8 cellular contexts compared by ENCODE assay signal in the genomic region with DNA sequence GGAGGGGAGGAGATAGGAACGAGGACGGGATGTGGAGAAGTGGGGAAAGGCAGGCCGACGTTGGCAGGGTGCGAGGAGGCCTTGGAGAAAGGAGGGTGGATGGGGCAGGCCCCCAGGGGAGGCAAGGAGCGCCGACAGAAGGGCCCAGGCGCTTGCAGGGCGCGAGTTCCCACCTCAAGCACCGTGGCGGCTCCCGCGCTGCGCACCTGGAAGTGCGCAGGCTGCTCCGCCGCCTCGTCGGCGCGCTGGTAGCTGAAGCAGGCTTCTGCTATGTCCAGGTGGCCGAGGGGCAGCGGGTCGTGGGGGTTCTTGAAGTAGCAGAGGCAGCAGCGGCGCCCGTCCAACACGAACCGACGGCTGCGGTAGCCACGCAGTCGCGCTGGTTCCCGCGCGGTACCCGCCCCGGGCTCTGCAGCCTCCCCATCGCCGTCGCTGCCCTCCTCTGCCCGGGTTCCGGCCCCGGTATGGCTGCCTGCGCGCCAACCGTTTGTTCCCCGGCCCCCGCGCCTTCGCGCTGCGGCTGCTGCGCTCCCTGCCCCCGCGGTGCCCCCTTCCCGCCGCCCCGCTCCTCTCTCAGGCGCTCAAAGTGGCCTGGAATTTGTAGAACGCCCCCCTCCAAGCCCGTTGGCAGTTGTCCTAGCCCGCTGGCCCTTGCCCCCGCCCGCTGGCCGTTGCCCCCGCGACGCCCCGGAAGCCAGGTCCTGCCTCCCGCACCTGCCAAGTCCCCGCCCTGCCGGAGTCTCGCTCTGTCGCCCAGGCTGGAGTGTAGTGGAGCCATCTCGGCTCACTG. TPM values are rescaled to one million over a fixed set of nuclear protein-coding genes. Genes with fewer than 3 reads are reported as not detected.
DNase-seq lines count a peak whose midpoint lies in the region; ATAC-seq and TF ChIP-seq lines count a peak whose summit lies in the region.

No MANE protein-coding gene starts in this region.

- H3K9me3 Mint-ChIP-seq in IgD-negative memory B cell: no peaks in the 10 kb centered on the region
- H3K9me3 Mint-ChIP-seq in activated naive CD4-positive, alpha-beta T cell treated with anti-CD3 and anti-CD28 coated beads, Interleukin-2, amount 10 ng/mL, durations not matched to agents 7 days and 5 days: no peaks in the 10 kb centered on the region

- H3K36me3 ChIP-seq in SJSA1 (no peaks in the 10 kb centered on the region), left ventricle myocardium inferior (no peaks in the 10 kb centered on the region)

- H3K4me1 Mint-ChIP-seq in IgD-negative memory B cell: peaks cover 6 to 27% (median 19%) of the 10 kb centered on the region in 3 donors
- H3K4me1 Mint-ChIP-seq in activated naive CD4-positive, alpha-beta T cell treated with anti-CD3 and anti-CD28 coated beads, Interleukin-2, amount 10 ng/mL, durations not matched to agents 7 days and 5 days: peaks cover 42% of the 10 kb centered on the region

- CTCF ChIA-PET in activated naive CD4-positive, alpha-beta T cell treated with anti-CD3 and anti-CD28 coated beads, Interleukin-2, amount 10 ng/mL, durations not matched to agents 7 days and 5 days (lab: Charles Lee): no interaction called here

- intact Hi-C loops in left ventricle myocardium inferior (cut with micrococcal nuclease): no loop called here

- H3K27ac ChIP-seq in SJSA1: no peak overlapping the region
- peak overlapping the region; percentile 83 for H3K27ac ChIP-seq in left ventricle myocardium inferior (replicated peaks)

- peak; percentile 78 for ATAC-seq in GM21619 (IDR thresholded peaks at IDR 0.05; ENCODE audit: unreplicated experiment)

- peak overlapping the region; percentile 62 to 98 (median 93) for H3K27ac Mint-ChIP-seq in IgD-negative memory B cell
- H3K27ac Mint-ChIP-seq in activated naive CD4-positive, alpha-beta T cell treated with anti-CD3 and anti-CD28 coated beads, Interleukin-2, amount 10 ng/mL, durations not matched to agents 7 days and 5 days: peak overlapping the region; percentile 100

- no peaks in the 10 kb centered on the region for H3K27me3 ChIP-seq in SJSA1 (replicated peaks)
- H3K27me3 ChIP-seq in left ventricle myocardium inferior (ENCODE audit: low read depth): no peaks in the 10 kb centered on the region

- H3K4me3 ChIP-seq in SJSA1 (peak overlapping the region; percentile 55), left ventricle myocardium inferior (peak overlapping the region; percentile 93), retinal pigment epithelial cell (ENCODE audit: low read length) (peak overlapping the region; percentile 98)

- peak overlapping the region; percentile 89 to 98 (median 95) for H3K4me3 Mint-ChIP-seq in IgD-negative memory B cell
- H3K4me3 Mint-ChIP-seq in activated naive CD4-positive, alpha-beta T cell treated with anti-CD3 and anti-CD28 coated beads, Interleukin-2, amount 10 ng/mL, durations not matched to agents 7 days and 5 days: peak overlapping the region; percentile 87

- peak; percentile 73 for DNase-seq in Daoy (ENCODE audit: low read depth)
- peak; percentile 8 to 62 for DNase-seq in SJSA1 (ENCODE audit: low read depth in 1 of 2, low spot score in 2 of 2)
- DNase-seq in activated naive CD4-positive, alpha-beta T cell treated with anti-CD3 and anti-CD28 coated beads, Interleukin-2, amount 10 ng/mL, durations not matched to agents 7 days and 5 days: peak; percentile 90
- DNase-seq in left ventricle myocardium inferior: peak; percentile 66
- no peak for DNase-seq in retinal pigment epithelial cell (ENCODE audit: low read depth)
- DNase-seq in foreskin melanocyte: no peak

- no peaks in the 10 kb centered on the region for H3K9me3 ChIP-seq in SJSA1 (replicated peaks)
- H3K9me3 ChIP-seq in left ventricle myocardium inferior (replicated peaks): no peaks in the 10 kb centered on the region

- TF ChIP-seq CTCF in left ventricle myocardium inferior (IDR thresholded peaks at IDR 0.05; ENCODE audit: borderline replicate concordance): no peak
- TF ChIP-seq CTCF in retinal pigment epithelial cell (conservative IDR thresholded peaks at IDR 0.05; ENCODE audit: low read depth, low read length): no peak

- peaks cover 8% of the 10 kb centered on the region for H3K36me3 Mint-ChIP-seq in IgD-negative memory B cell
- peaks cover 12% of the 10 kb centered on the region for H3K36me3 Mint-ChIP-seq in activated naive CD4-positive, alpha-beta T cell treated with anti-CD3 and anti-CD28 coated beads, Interleukin-2, amount 10 ng/mL, durations not matched to agents 7 days and 5 days

- no peaks in the 10 kb centered on the region for H3K27me3 Mint-ChIP-seq in IgD-negative memory B cell
- H3K27me3 Mint-ChIP-seq in activated naive CD4-positive, alpha-beta T cell treated with anti-CD3 and anti-CD28 coated beads, Interleukin-2, amount 10 ng/mL, durations not matched to agents 7 days and 5 days: no peaks in the 10 kb centered on the region

- peaks cover 14% of the 10 kb centered on the region for H3K4me1 ChIP-seq in SJSA1 (replicated peaks)
- peaks cover 35% of the 10 kb centered on the region for H3K4me1 ChIP-seq in left ventricle myocardium inferior

RNA-seq across cellular contexts. Expression of a gene that starts 1.1 kb away (rescaled TPM):
- 57.4 and 57.7 TPM in 2 replicates for total RNA-seq in Daoy (2014; rRNA removed; shearing (Covaris generic))
- polyA plus RNA-seq in IgD-negative memory B cell: 29.8 TPM
- total RNA-seq in SJSA1 (2014; rRNA removed; shearing (Covaris generic)): 20.3 and 44.6 TPM in 2 replicates
- total RNA-seq in left ventricle myocardium inferior: 18.3 TPM

RNA-seq across cellular contexts. Expression of a gene that starts 56.9 kb away (rescaled TPM):
- 25.8 and 26.3 TPM in 2 replicates for total RNA-seq in Daoy (2014; rRNA removed; shearing (Covaris generic))
- polyA plus RNA-seq in IgD-negative memory B cell: 20.5 TPM
- total RNA-seq in SJSA1 (2014; rRNA removed; shearing (Covaris generic)): 17.4 and 33.7 TPM in 2 replicates
- total RNA-seq in left ventricle myocardium inferior: 11.9 TPM

Comparison
In these comparisons a context has a peak if more than half of its experiments do, and no peak if none do; other contexts are left out.
1. DNase-seq: peak in Daoy (single experiment), SJSA1 (2 of 2), activated naive CD4-positive, alpha-beta T cell treated with anti-CD3 and anti-CD28 coated beads, Interleukin-2, amount 10 ng/mL, durations not matched to agents 7 days and 5 days (single experiment) and left ventricle myocardium inferior (single experiment); none in retinal pigment epithelial cell (single experiment) and foreskin melanocyte (single experiment).
2. Peak in every context shown above with its lines, with median percentiles within 50 percentile points of each other: H3K4me3 ChIP-seq.